Comparison of ENCODE assay signal across 1 cellular context in the genomic region with DNA sequence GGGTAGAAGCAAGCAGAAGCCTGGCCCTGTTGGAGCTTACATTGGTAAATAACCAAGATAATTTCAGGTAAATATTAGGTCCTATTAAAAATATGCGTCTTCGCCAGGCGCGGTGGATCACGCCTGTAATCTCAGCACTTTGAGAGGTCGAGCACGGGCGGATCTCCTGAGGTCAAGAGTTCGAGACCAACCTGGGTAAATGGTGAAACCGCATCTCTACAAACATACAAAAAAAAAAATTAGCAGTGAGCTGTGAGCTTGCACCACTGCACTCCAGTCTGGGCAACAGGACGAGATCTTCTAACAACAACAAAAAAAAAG.
A peak's percentile ranks its signal among the peaks of the same experiment; 100 is the strongest.
TF ChIP-seq lines count a peak whose summit lies in the region.

No MANE protein-coding gene starts in this region.

TF ChIP-seq in HEK293, 187 proteins besides CTCF, POLR2A, EP300 and RAD21 (continued from another document):
- TF ChIP-seq, protein P1, sequence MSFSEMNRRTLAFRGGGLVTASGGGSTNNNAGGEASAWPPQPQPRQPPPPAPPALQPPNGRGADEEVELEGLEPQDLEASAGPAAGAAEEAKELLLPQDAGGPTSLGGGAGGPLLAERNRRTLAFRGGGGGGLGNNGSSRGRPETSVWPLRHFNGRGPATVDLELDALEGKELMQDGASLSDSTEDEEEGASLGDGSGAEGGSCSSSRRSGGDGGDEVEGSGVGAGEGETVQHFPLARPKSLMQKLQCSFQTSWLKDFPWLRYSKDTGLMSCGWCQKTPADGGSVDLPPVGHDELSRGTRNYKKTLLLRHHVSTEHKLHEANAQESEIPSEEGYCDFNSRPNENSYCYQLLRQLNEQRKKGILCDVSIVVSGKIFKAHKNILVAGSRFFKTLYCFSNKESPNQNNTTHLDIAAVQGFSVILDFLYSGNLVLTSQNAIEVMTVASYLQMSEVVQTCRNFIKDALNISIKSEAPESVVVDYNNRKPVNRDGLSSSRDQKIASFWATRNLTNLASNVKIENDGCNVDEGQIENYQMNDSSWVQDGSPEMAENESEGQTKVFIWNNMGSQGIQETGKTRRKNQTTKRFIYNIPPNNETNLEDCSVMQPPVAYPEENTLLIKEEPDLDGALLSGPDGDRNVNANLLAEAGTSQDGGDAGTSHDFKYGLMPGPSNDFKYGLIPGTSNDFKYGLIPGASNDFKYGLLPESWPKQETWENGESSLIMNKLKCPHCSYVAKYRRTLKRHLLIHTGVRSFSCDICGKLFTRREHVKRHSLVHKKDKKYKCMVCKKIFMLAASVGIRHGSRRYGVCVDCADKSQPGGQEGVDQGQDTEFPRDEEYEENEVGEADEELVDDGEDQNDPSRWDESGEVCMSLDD (tag by site-specific recombination; IDR thresholded peaks at IDR 0.05): no peak
- TF ChIP-seq BCL11A (tag by site-specific recombination; IDR thresholded peaks at IDR 0.05; ENCODE audit: low read depth) (no peak), ZEB2 (tag by site-specific recombination; IDR thresholded peaks at IDR 0.05) (0 out of 2 replicates have a peak, but pooled peaks have one; percentile 16), ZXDB (tag by site-specific recombination; IDR thresholded peaks at IDR 0.05) (no peak), MEIS1 (CRISPR knock-in tag; IDR thresholded peaks at IDR 0.05; ENCODE audit: borderline replicate concordance) (no peak), ZNF433 (tag by site-specific recombination; IDR thresholded peaks at IDR 0.05; ENCODE audit: low read depth) (no peak), ZBTB21 (tag by site-specific recombination; IDR thresholded peaks at IDR 0.05) (no peak), ZNF114 (tag by site-specific recombination; IDR thresholded peaks at IDR 0.05) (no peak), ZNF529 (tag by site-specific recombination; IDR thresholded peaks at IDR 0.05; ENCODE audit: insufficient replicate concordance) (no peak), ZNF302 (tag by site-specific recombination; IDR thresholded peaks at IDR 0.05; ENCODE audit: low read depth) (no peak), ZNF555 (tag by site-specific recombination; conservative IDR thresholded peaks at IDR 0.05) (no peak), ZNF335 (tag by site-specific recombination; conservative IDR thresholded peaks at IDR 0.05) (peak; percentile 65), ZNF157 (tag by site-specific recombination; IDR thresholded peaks at IDR 0.05) (no peak), ZNF777 (tag by site-specific recombination; IDR thresholded peaks at IDR 0.05; ENCODE audit: borderline replicate concordance) (no peak)
- TF ChIP-seq, protein P2, sequence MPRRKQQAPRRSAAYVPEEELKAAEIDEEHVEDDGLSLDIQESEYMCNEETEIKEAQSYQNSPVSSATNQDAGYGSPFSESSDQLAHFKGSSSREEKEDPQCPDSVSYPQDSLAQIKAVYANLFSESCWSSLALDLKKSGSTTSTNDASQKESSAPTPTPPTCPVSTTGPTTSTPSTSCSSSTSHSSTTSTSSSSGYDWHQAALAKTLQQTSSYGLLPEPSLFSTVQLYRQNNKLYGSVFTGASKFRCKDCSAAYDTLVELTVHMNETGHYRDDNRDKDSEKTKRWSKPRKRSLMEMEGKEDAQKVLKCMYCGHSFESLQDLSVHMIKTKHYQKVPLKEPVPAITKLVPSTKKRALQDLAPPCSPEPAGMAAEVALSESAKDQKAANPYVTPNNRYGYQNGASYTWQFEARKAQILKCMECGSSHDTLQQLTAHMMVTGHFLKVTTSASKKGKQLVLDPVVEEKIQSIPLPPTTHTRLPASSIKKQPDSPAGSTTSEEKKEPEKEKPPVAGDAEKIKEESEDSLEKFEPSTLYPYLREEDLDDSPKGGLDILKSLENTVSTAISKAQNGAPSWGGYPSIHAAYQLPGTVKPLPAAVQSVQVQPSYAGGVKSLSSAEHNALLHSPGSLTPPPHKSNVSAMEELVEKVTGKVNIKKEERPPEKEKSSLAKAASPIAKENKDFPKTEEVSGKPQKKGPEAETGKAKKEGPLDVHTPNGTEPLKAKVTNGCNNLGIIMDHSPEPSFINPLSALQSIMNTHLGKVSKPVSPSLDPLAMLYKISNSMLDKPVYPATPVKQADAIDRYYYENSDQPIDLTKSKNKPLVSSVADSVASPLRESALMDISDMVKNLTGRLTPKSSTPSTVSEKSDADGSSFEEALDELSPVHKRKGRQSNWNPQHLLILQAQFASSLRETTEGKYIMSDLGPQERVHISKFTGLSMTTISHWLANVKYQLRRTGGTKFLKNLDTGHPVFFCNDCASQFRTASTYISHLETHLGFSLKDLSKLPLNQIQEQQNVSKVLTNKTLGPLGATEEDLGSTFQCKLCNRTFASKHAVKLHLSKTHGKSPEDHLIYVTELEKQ (tag by site-specific recombination; IDR thresholded peaks at IDR 0.05; ENCODE audit: borderline replicate concordance): no peak
- TF ChIP-seq, protein P3, sequence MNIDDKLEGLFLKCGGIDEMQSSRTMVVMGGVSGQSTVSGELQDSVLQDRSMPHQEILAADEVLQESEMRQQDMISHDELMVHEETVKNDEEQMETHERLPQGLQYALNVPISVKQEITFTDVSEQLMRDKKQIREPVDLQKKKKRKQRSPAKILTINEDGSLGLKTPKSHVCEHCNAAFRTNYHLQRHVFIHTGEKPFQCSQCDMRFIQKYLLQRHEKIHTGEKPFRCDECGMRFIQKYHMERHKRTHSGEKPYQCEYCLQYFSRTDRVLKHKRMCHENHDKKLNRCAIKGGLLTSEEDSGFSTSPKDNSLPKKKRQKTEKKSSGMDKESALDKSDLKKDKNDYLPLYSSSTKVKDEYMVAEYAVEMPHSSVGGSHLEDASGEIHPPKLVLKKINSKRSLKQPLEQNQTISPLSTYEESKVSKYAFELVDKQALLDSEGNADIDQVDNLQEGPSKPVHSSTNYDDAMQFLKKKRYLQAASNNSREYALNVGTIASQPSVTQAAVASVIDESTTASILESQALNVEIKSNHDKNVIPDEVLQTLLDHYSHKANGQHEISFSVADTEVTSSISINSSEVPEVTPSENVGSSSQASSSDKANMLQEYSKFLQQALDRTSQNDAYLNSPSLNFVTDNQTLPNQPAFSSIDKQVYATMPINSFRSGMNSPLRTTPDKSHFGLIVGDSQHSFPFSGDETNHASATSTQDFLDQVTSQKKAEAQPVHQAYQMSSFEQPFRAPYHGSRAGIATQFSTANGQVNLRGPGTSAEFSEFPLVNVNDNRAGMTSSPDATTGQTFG (tag by site-specific recombination; IDR thresholded peaks at IDR 0.05; ENCODE audit: borderline replicate concordance): no peak
TF ChIP-seq in HEK293: peak in this region for 2.
